Comparison of ENCODE assay signal across 9 cellular contexts in the genomic region with DNA sequence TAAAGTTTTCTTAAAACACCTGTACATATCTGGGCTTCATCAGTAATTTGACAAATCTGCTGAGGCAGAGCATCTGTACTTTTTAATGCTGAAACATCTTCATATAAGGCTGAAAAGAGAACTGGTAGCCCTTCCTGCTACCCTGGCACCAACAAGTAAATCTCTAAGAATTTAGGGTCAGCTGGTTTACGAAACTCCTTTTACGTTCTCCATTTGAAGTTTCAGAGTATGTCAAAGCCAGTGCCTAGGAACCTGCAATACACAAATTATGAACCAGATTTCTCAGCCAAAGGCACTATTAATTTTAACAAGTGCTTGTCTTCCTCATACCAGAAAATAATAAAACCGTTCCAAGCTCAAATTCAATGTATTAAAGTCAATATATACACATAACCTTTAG. TPM values are rescaled to one million over a fixed set of nuclear protein-coding genes. Genes with fewer than 3 reads are reported as not detected.
DNase-seq lines count a peak whose midpoint lies in the region; TF ChIP-seq lines count a peak whose summit lies in the region.
"Had no signal": no experiment of that assay in that cellular context is flagged by ENCODE, and none has a peak within 500 bp of the region (broad histone marks: within the 10 kb centered on the region; RNA-seq: fewer than 3 reads in every experiment).

No MANE protein-coding gene starts in this region.

- TF ChIP-seq CTCF in cardiac fibroblast (IDR thresholded peaks at IDR 0.05; ENCODE audit: low read depth, low read length): no peak
- TF ChIP-seq CTCF in mesothelial cell of epicardium (IDR thresholded peaks at IDR 0.05; ENCODE audit: unreplicated experiment): no peak
- TF ChIP-seq CTCF in type B pancreatic cell (conservative IDR thresholded peaks at IDR 0.05): no peak

- H3K4me3 ChIP-seq in cardiac fibroblast (replicated peaks in 1 of 2; ENCODE audit: low read depth in 2 of 2, low read length in 2 of 2): peak overlapping the region; percentile 72 to 78

- H3K4me3 Mint-ChIP-seq in activated naive CD4-positive, alpha-beta T cell treated with anti-CD3 and anti-CD28 coated beads, Interleukin-2, amount 50 U/mL, for 24 hours: peak overlapping the region; percentile 57
- H3K4me3 Mint-ChIP-seq in mesothelial cell of epicardium (peak overlapping the region; percentile 29), type B pancreatic cell (peak overlapping the region; percentile 73)
- H3K4me3 Mint-ChIP-seq in activated naive CD4-positive, alpha-beta T cell treated with anti-CD3 and anti-CD28 coated beads, Interleukin-2, amount 10 ng/mL, durations not matched to agents 7 days and 5 days: no peak overlapping the region

- H3K27me3 Mint-ChIP-seq in activated naive CD4-positive, alpha-beta T cell treated with anti-CD3 and anti-CD28 coated beads, Interleukin-2, amount 50 U/mL, for 24 hours: no peaks in the 10 kb centered on the region
- no peaks in the 10 kb centered on the region for H3K27me3 Mint-ChIP-seq in mesothelial cell of epicardium (ENCODE audit: low read depth)
- no peaks in the 10 kb centered on the region for H3K27me3 Mint-ChIP-seq in type B pancreatic cell
- no peaks in the 10 kb centered on the region for H3K27me3 Mint-ChIP-seq in activated naive CD4-positive, alpha-beta T cell treated with anti-CD3 and anti-CD28 coated beads, Interleukin-2, amount 10 ng/mL, durations not matched to agents 7 days and 5 days

- no peak for DNase-seq in activated naive CD4-positive, alpha-beta T cell treated with anti-CD3 and anti-CD28 coated beads, Interleukin-2, amount 50 U/mL, for 16 hours
- DNase-seq in cardiac fibroblast (ENCODE audit: low read depth in 2 of 2) (peak in 1 of 2 donors; percentile 44), mesothelial cell of epicardium (ENCODE audit: low spot score in 2 of 2, unreplicated experiment in 2 of 2) (no peak), type B pancreatic cell (ENCODE audit: extremely low spot score, unreplicated experiment) (no peak), A172 (ENCODE audit: low spot score) (no peak)
- no peak for DNase-seq in activated CD4-positive, alpha-beta T cell treated with anti-CD3 and anti-CD28 coated beads for 1 hour
- DNase-seq in activated naive CD4-positive, alpha-beta T cell treated with anti-CD3 and anti-CD28 coated beads, Interleukin-2, amount 10 ng/mL, durations not matched to agents 7 days and 5 days: no peak
- DNase-seq: Kasumi-1 had no signal

- no peaks in the 10 kb centered on the region for H3K9me3 Mint-ChIP-seq in activated naive CD4-positive, alpha-beta T cell treated with anti-CD3 and anti-CD28 coated beads, Interleukin-2, amount 50 U/mL, for 24 hours
- no peaks in the 10 kb centered on the region for H3K9me3 Mint-ChIP-seq in mesothelial cell of epicardium
- H3K9me3 Mint-ChIP-seq in type B pancreatic cell: no peaks in the 10 kb centered on the region
- no peaks in the 10 kb centered on the region for H3K9me3 Mint-ChIP-seq in activated naive CD4-positive, alpha-beta T cell treated with anti-CD3 and anti-CD28 coated beads, Interleukin-2, amount 10 ng/mL, durations not matched to agents 7 days and 5 days

- H3K27ac Mint-ChIP-seq in activated naive CD4-positive, alpha-beta T cell treated with anti-CD3 and anti-CD28 coated beads, Interleukin-2, amount 50 U/mL, for 24 hours: peak overlapping the region; percentile 46
- peak overlapping the region; percentile 59 for H3K27ac Mint-ChIP-seq in mesothelial cell of epicardium
- peak overlapping the region; percentile 62 for H3K27ac Mint-ChIP-seq in type B pancreatic cell
- no peak overlapping the region for H3K27ac Mint-ChIP-seq in activated naive CD4-positive, alpha-beta T cell treated with anti-CD3 and anti-CD28 coated beads, Interleukin-2, amount 10 ng/mL, durations not matched to agents 7 days and 5 days

- CTCF ChIA-PET in activated naive CD4-positive, alpha-beta T cell treated with anti-CD3 and anti-CD28 coated beads, Interleukin-2, amount 10 ng/mL, durations not matched to agents 7 days and 5 days (lab: Charles Lee): interaction anchor here (0.8 to 3.4 kb wide), 3 partner anchors 82 to 231 kb away, joined by 4 to 15 read pairs (median 6); no protein-coding TSS in a partner anchor

- peaks cover 41% of the 10 kb centered on the region for H3K36me3 Mint-ChIP-seq in activated naive CD4-positive, alpha-beta T cell treated with anti-CD3 and anti-CD28 coated beads, Interleukin-2, amount 50 U/mL, for 24 hours
- H3K36me3 Mint-ChIP-seq in mesothelial cell of epicardium (peaks cover 30% of the 10 kb centered on the region), type B pancreatic cell (peaks cover 42% of the 10 kb centered on the region)
- peaks cover 60% of the 10 kb centered on the region for H3K36me3 Mint-ChIP-seq in activated naive CD4-positive, alpha-beta T cell treated with anti-CD3 and anti-CD28 coated beads, Interleukin-2, amount 10 ng/mL, durations not matched to agents 7 days and 5 days

- peaks cover 73% of the 10 kb centered on the region for H3K4me1 Mint-ChIP-seq in activated naive CD4-positive, alpha-beta T cell treated with anti-CD3 and anti-CD28 coated beads, Interleukin-2, amount 50 U/mL, for 24 hours
- H3K4me1 Mint-ChIP-seq in mesothelial cell of epicardium (peaks cover 74% of the 10 kb centered on the region), type B pancreatic cell (ENCODE audit: unreplicated experiment) (peaks cover 48% of the 10 kb centered on the region)
- peaks cover 75% of the 10 kb centered on the region for H3K4me1 Mint-ChIP-seq in activated naive CD4-positive, alpha-beta T cell treated with anti-CD3 and anti-CD28 coated beads, Interleukin-2, amount 10 ng/mL, durations not matched to agents 7 days and 5 days

RNA-seq across cellular contexts. Expression of a gene that starts 3.8 kb away (rescaled TPM):
- 213 to 221 TPM (median 215 TPM) in 3 replicates for total RNA-seq in mesothelial cell of epicardium
- 175 and 203 TPM in 2 replicates for total RNA-seq in type B pancreatic cell (ENCODE audit: low replicate concordance)
- total RNA-seq in A172 (2014; rRNA removed; shearing (Covaris generic)): 113 and 135 TPM in 2 replicates
